In the genomic region with DNA sequence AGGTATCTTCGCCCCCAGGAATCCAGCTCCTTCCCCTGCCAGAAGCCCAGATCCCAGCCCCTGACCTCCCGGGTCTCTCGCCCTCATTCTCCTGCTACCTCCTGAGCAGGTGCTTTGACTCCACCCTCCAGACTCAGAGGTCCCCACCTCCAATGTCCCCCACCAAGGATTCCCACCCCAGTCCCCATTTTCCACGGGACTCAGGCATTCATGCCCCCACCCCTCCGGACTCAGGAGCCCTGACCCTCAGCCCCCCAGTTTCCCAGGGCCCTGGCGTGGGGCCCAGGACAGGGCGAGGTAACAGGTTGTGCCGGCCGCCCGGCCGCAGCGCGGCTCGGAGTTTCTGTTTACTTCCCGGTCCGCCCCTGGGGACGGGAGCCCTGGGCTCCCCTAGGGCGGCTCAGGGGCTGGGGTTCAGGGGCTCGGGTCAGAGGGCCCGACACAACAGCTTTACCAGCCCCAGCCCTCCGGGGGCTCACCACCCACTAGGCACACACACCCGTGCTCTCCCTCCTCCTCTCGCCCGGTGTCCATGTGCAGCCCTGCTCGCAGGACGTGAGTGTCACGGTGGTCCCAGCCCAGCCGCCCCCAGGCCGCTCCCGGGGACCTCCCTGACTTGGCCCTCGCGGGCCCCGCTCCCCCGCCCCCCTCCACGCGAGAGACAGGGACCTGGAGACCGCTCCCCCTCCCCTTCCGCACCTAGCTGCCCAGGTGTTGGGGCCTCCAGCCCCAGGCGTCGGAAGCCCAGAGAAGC, we compare ENCODE assay signal across 10 cellular contexts. TPM values are rescaled to one million over a fixed set of nuclear protein-coding genes. Genes with fewer than 3 reads are reported as not detected.
A peak's percentile ranks its signal among the peaks of the same experiment; 100 is the strongest.
DNase-seq lines count a peak whose midpoint lies in the region; ATAC-seq and TF ChIP-seq lines count a peak whose summit lies in the region.
"Had no signal": no experiment of that assay in that cellular context is flagged by ENCODE, and none has a peak within 500 bp of the region (broad histone marks: within the 10 kb centered on the region; RNA-seq: fewer than 3 reads in every experiment).

No MANE protein-coding gene starts in this region.

- H3K4me3 Mint-ChIP-seq in MCF 10A (ENCODE audit: unreplicated experiment) (no peak overlapping the region), nephron progenitor cell (no peak overlapping the region)
- H3K4me3 Mint-ChIP-seq: T-helper 2 cell treated with Interferon-gamma antibody and Interleukin-4, amounts not matched to agents 5 μg/mL and 100 μg/mL, for 36 hours had no signal

- intact Hi-C loops in MCF 10A (cut with micrococcal nuclease) = no loop called here
- intact Hi-C loops in upper lobe of right lung (cut with DNase I) = no loop called here

- TF ChIP-seq CTCF in MCF 10A (IDR thresholded peaks at IDR 0.05; ENCODE audit: unreplicated experiment) (no peak), upper lobe of right lung (IDR thresholded peaks at IDR 0.05) (no peak), nephron progenitor cell (IDR thresholded peaks at IDR 0.05) (no peak)

- no peaks in the 10 kb centered on the region for H3K36me3 Mint-ChIP-seq in MCF 10A (ENCODE audit: insufficient read depth, unreplicated experiment)
- H3K36me3 Mint-ChIP-seq in nephron progenitor cell (ENCODE audit: low read depth) = no peaks in the 10 kb centered on the region

- H3K4me1 Mint-ChIP-seq in MCF 10A (ENCODE audit: insufficient read depth, unreplicated experiment) = no peaks in the 10 kb centered on the region
- peaks cover 6% of the 10 kb centered on the region for H3K4me1 Mint-ChIP-seq in nephron progenitor cell

- H3K36me3 ChIP-seq in iPS-20b (ENCODE audit: insufficient read depth, low read depth, low read length) = no peaks in the 10 kb centered on the region
- H3K36me3 ChIP-seq in upper lobe of right lung = no peaks in the 10 kb centered on the region

- in situ Hi-C loops in T47D (cut with HindIII; ENCODE audit: low pct_unique_long_range_greater_than_20kb, low sequenced_read_pairs) = no loop called here

- H3K4me3 ChIP-seq in iPS-20b (ENCODE audit: low read length) = peak overlapping the region; percentile 65
- H3K4me3 ChIP-seq in upper lobe of right lung = peak overlapping the region; percentile 46

- POLR2A ChIA-PET in MCF 10A (lab: Yijun Ruan, JAX) = interaction anchor here (0.6 to 1.9 kb wide), 5 partner anchors 14 to 786 kb away, joined by 3 to 9 read pairs (median 4); partner anchors contain the start of genes HCFC1R1 and TNFRSF12A

- no peak overlapping the region for H3K9ac ChIP-seq in iPS-20b (ENCODE audit: low read depth, low read length)

- CTCF ChIA-PET in MCF 10A (lab: Yijun Ruan, JAX) = interaction anchor here (0.5 to 0.9 kb wide), 3 partner anchors 9 to 254 kb away, joined by 3 read pairs; no protein-coding TSS in a partner anchor

- peaks cover 77% of the 10 kb centered on the region for H3K27me3 ChIP-seq in iPS-20b (ENCODE audit: insufficient read depth, low read length)
- H3K27me3 ChIP-seq in upper lobe of right lung = peaks cover 52% of the 10 kb centered on the region

- H3K9me3 Mint-ChIP-seq in MCF 10A (ENCODE audit: unreplicated experiment) (no peaks in the 10 kb centered on the region), nephron progenitor cell (no peaks in the 10 kb centered on the region)
- H3K9me3 Mint-ChIP-seq: T-helper 2 cell treated with Interferon-gamma antibody and Interleukin-4, amounts not matched to agents 5 μg/mL and 100 μg/mL, for 36 hours had no signal

- no peaks in the 10 kb centered on the region for H3K9me3 ChIP-seq in iPS-20b (ENCODE audit: insufficient read depth, low read depth, low read length)
- H3K9me3 ChIP-seq in upper lobe of right lung = no peaks in the 10 kb centered on the region

- DNase-seq in T47D (ENCODE audit: low read depth in 1 of 2, low spot score in 1 of 2) (peak; percentile 29 to 57), MCF 10A (ENCODE audit: unreplicated experiment) (no peak), upper lobe of right lung (peak; percentile 77), mucosa of gallbladder (ENCODE audit: low spot score) (no peak), nephron progenitor cell (no peak)
- DNase-seq: NCI-H524 treated with DMSO at 0.1 percent for 48 hours; stimulated activated CD4-positive, alpha-beta T cell treated with anti-CD3 and anti-CD28 coated beads, Interleukin-2, amount 100 ng/mL, for 48 hours had no signal

- H3K27me3 Mint-ChIP-seq in MCF 10A (ENCODE audit: insufficient read depth, unreplicated experiment) (peaks cover 64% of the 10 kb centered on the region), nephron progenitor cell (ENCODE audit: low read depth, poor library complexity) (peaks cover 86% of the 10 kb centered on the region)

- H3K27ac ChIP-seq in iPS-20b (ENCODE audit: low read length) (no peak overlapping the region), upper lobe of right lung (peak overlapping the region; percentile 36)

- H3K27ac Mint-ChIP-seq in MCF 10A (ENCODE audit: low read depth, unreplicated experiment) (no peak overlapping the region), nephron progenitor cell (no peak overlapping the region)
- H3K27ac Mint-ChIP-seq: T-helper 2 cell treated with Interferon-gamma antibody and Interleukin-4, amounts not matched to agents 5 μg/mL and 100 μg/mL, for 36 hours had no signal

- H3K4me1 ChIP-seq in iPS-20b (ENCODE audit: insufficient read depth, low read length) (peaks cover 11% of the 10 kb centered on the region), upper lobe of right lung (no peaks in the 10 kb centered on the region)

- no TSS peak for BruUV-seq in MCF 10A (replicated peaks; lab: Mats Ljungman, UMichigan)

- peak; percentile 51 for ATAC-seq in upper lobe of right lung

RNA-seq across cellular contexts. Expression of gene BICDL2, which starts 0.6 kb away (rescaled TPM):
- total RNA-seq in MCF 10A (2022) (0.23 and 0.39 TPM in 2 replicates), upper lobe of right lung (16.3 TPM), mucosa of gallbladder (86.1 TPM)
- total RNA-seq: lung microvascular endothelial cell had no signal

RNA-seq across cellular contexts. Expression of gene MMP25, which starts 10.2 kb away (rescaled TPM):
- total RNA-seq in MCF 10A (2022) (0.26 and 0.64 TPM in 2 replicates), upper lobe of right lung (12.8 TPM), mucosa of gallbladder (1.1 TPM)

RNA-seq across cellular contexts. Expression of gene THOC6, which starts 12.3 kb away (rescaled TPM):
- 36.8 and 53.1 TPM in 2 replicates for total RNA-seq in MCF 10A (2022)
- 31.4 TPM for total RNA-seq in upper lobe of right lung
- total RNA-seq in mucosa of gallbladder = 20.8 TPM

RNA-seq across cellular contexts. Expression of gene HCFC1R1, which starts 12.4 kb away (rescaled TPM):
- total RNA-seq in MCF 10A (2022) (13.6 and 20.4 TPM in 2 replicates), upper lobe of right lung (55.7 TPM), mucosa of gallbladder (54.6 TPM)

RNA-seq across cellular contexts. Expression of gene TNFRSF12A, which starts 16.0 kb away (rescaled TPM):
- 436 and 641 TPM in 2 replicates for total RNA-seq in MCF 10A (2022)
- total RNA-seq in upper lobe of right lung = 74.9 TPM
- 98.1 TPM for total RNA-seq in mucosa of gallbladder

Comparison
In these comparisons a context has a peak if more than half of its experiments do, and no peak if none do; other contexts are left out.
1. DNase-seq: peak in T47D (2 of 2) and upper lobe of right lung (single experiment); none in MCF 10A (single experiment), mucosa of gallbladder (single experiment) and nephron progenitor cell (single experiment).
2. RNA of gene BICDL2, which starts 0.6 kb away (total RNA-seq): 86.1 TPM in mucosa of gallbladder (single experiment) and 16.3 TPM in upper lobe of right lung (single experiment); 0.23 to 0.39 TPM in MCF 10A; every median in the first group is over 10 times any median in the second.